ENCODE assay signal across 1 cellular context in genomic region chr22:19943665-19944026, GRCh38.
TF ChIP-seq lines count a peak whose summit lies in the region.

No MANE protein-coding gene starts in this region.

TF ChIP-seq in GM12878, 131 proteins besides CTCF, POLR2A, EP300 and RAD21 (continued from another document):
- no peak for TF ChIP-seq BCLAF1 (IDR thresholded peaks at IDR 0.05)
